Comparison of ENCODE assay signal across 16 cellular contexts in genomic region chr1:22184454-22184853, GRCh38. TPM values are rescaled to one million over a fixed set of nuclear protein-coding genes. Genes with fewer than 3 reads are reported as not detected.
"Had no signal": no experiment of that assay in that cellular context is flagged by ENCODE, and none has a peak within 500 bp of the region (broad histone marks: within the 10 kb centered on the region; RNA-seq: fewer than 3 reads in every experiment).

No MANE protein-coding gene starts in this region.

- FAIRE-seq: HTR-8/SVneo had no signal

- H3K27ac ChIP-seq: HL-60, PC-9, Peyer's patch, SJCRH30 had no signal

- H3K4me3 ChIP-seq: PC-9, Peyer's patch, SJCRH30 had no signal

- DNase-seq: MV-4-11; NCI-H1048; NCI-H187 treated with DMSO at 0.1 percent for 48 hours; NK-92 treated with Interleukin-12 subunit alpha and Interleukin-12 subunit beta, amount 100 ng/mL, for 24 hours; OCI-M1; PC-9 had no signal

- H3K27me3 ChIP-seq: Peyer's patch had no signal

- H3K4me2 ChIP-seq: PC-9 had no signal

- H3K36me3 ChIP-seq: Peyer's patch, SJCRH30 had no signal

- H2AFZ ChIP-seq: PC-9 had no signal

- H3K4me1 ChIP-seq: Peyer's patch had no signal

- H3K9me3 ChIP-seq: Peyer's patch had no signal

- ATAC-seq: Right ventricle myocardium inferior, SK-N-SH treated with all-trans-retinoic acid at 6 μM for 48 hours had no signal

RNA-seq across cellular contexts. Expression of gene WNT4, which starts 41.6 kb away (rescaled TPM):
- total RNA-seq: LHCN-M2, MCF 10A, Right ventricle myocardium inferior, RPMI7951 had no signal
- polyA plus RNA-seq: IgD-negative memory B cell had no signal
